1 cellular context compared by ENCODE assay signal in genomic region chr12:24798335-24798734, GRCh38.
TF ChIP-seq lines count a peak whose summit lies in the region.

No MANE protein-coding gene starts in this region.

TF ChIP-seq in GM12878, 131 proteins besides CTCF, POLR2A, EP300 and RAD21 (continued from another document):
- TF ChIP-seq CREB1 (IDR thresholded peaks at IDR 0.05; ENCODE audit: low read depth): no peak
- no peak for TF ChIP-seq NR2C2 (IDR thresholded peaks at IDR 0.05; ENCODE audit: borderline replicate concordance, control insufficient read depth, insufficient read length, low read depth)
- no peak for TF ChIP-seq CHD2 (IDR thresholded peaks at IDR 0.05; ENCODE audit: borderline replicate concordance, low read depth, low read length)
- no peak for TF ChIP-seq ASH2L (IDR thresholded peaks at IDR 0.05; ENCODE audit: borderline replicate concordance, low read depth)
- no peak for TF ChIP-seq MLLT1 (IDR thresholded peaks at IDR 0.05)
- no peak for TF ChIP-seq RB1 (IDR thresholded peaks at IDR 0.05; ENCODE audit: borderline replicate concordance)
- no peak for TF ChIP-seq ATF3 (IDR thresholded peaks at IDR 0.05; ENCODE audit: borderline replicate concordance, extremely low read depth, low read depth, low read length)
- peak in 1 of 2 experiments; percentile 63; a peak in 1 of 4 replicates for TF ChIP-seq ETV6 (conservative IDR thresholded peaks at IDR 0.05 in 1 of 2, IDR thresholded peaks at IDR 0.05 in 1 of 2; ENCODE audit: borderline replicate concordance in 1 of 2, low read depth in 1 of 2)
- no peak for TF ChIP-seq DPF2 (IDR thresholded peaks at IDR 0.05)
- peak; percentile 64; the same call in 1 of the 2 replicates for TF ChIP-seq PAX5 (IDR thresholded peaks at IDR 0.05; ENCODE audit: borderline replicate concordance, low read depth, low read length)
- TF ChIP-seq NRF1 (conservative IDR thresholded peaks at IDR 0.05; ENCODE audit: low read depth, low read length): no peak
- TF ChIP-seq PBX3 (IDR thresholded peaks at IDR 0.05; ENCODE audit: insufficient replicate concordance, low read depth, low read length): peak; percentile 26
- TF ChIP-seq USF2 (IDR thresholded peaks at IDR 0.05; ENCODE audit: borderline replicate concordance, low read depth, low read length): peak; percentile 17; the same call in 1 of the 2 replicates
- TF ChIP-seq RELB (IDR thresholded peaks at IDR 0.05; ENCODE audit: low read depth): no peak
- TF ChIP-seq CUX1 (IDR thresholded peaks at IDR 0.05; ENCODE audit: insufficient replicate concordance, low read depth, low read length): no peak
- no peak for TF ChIP-seq RBBP5 (conservative IDR thresholded peaks at IDR 0.05)
- no peak for TF ChIP-seq CBX3 (IDR thresholded peaks at IDR 0.05; ENCODE audit: borderline replicate concordance, low read depth)
- peak in 1 of 2 experiments; percentile 22; a peak in 1 of 4 replicates for TF ChIP-seq BHLHE40 (IDR thresholded peaks at IDR 0.05; ENCODE audit: borderline replicate concordance in 1 of 2, low read depth in 2 of 2, low read length in 1 of 2)
- no peak for TF ChIP-seq SP1 (IDR thresholded peaks at IDR 0.05; ENCODE audit: low read depth, low read length)
- TF ChIP-seq ZNF217 (IDR thresholded peaks at IDR 0.05): 0 out of 2 replicates have a peak, but pooled peaks have one; percentile 24
- no peak for TF ChIP-seq TARDBP (IDR thresholded peaks at IDR 0.05; ENCODE audit: borderline replicate concordance)
- TF ChIP-seq ELK1 (IDR thresholded peaks at IDR 0.05; ENCODE audit: low read depth, low read length): no peak
- TF ChIP-seq SMARCA5 (IDR thresholded peaks at IDR 0.05): no peak
- peak; percentile 72 for TF ChIP-seq RAD51 (IDR thresholded peaks at IDR 0.05)
TF ChIP-seq in GM12878: peak in this region for 14.
